In genomic region chr19:42242512-42243409, GRCh38 we compare ENCODE assay signal across 1 cellular context.
A peak's percentile ranks its signal among the peaks of the same experiment; 100 is the strongest.
TF ChIP-seq lines count a peak whose summit lies in the region.

GSK3A (minus strand) TSS chr19:42242602; CDS start chr19:42242465, 137 bp downstream.

TF ChIP-seq in HEK293, 187 proteins besides CTCF, POLR2A, EP300 and RAD21 (continued from another document):
- TF ChIP-seq BCL11A (tag by site-specific recombination; IDR thresholded peaks at IDR 0.05; ENCODE audit: low read depth) = 0 out of 2 replicates have a peak, but pooled peaks have one; percentile 46
- peak; percentile 99 for TF ChIP-seq ZNF335 (tag by site-specific recombination; conservative IDR thresholded peaks at IDR 0.05)
- peak; percentile 26; the same call in 1 of the 2 replicates for TF ChIP-seq ZBTB48 (tag by site-specific recombination; IDR thresholded peaks at IDR 0.05)
- TF ChIP-seq ZNF426 (tag by site-specific recombination; IDR thresholded peaks at IDR 0.05) = no peak
- TF ChIP-seq ZNF596 (tag by site-specific recombination; IDR thresholded peaks at IDR 0.05) = no peak
- peak; percentile 99 for TF ChIP-seq SP3 (tag by site-specific recombination; IDR thresholded peaks at IDR 0.05)
- no peak for TF ChIP-seq ZNF704 (tag by site-specific recombination; IDR thresholded peaks at IDR 0.05)
- TF ChIP-seq ZNF433 (tag by site-specific recombination; IDR thresholded peaks at IDR 0.05; ENCODE audit: low read depth) = no peak
- TF ChIP-seq MZF1 (tag by site-specific recombination; IDR thresholded peaks at IDR 0.05; ENCODE audit: borderline replicate concordance) = no peak
- TF ChIP-seq RBAK (tag by site-specific recombination; IDR thresholded peaks at IDR 0.05) = no peak
- TF ChIP-seq ZBTB6 (tag by site-specific recombination; IDR thresholded peaks at IDR 0.05) = peak; percentile 72
- TF ChIP-seq PRDM4 (tag by site-specific recombination; IDR thresholded peaks at IDR 0.05) = peak; percentile 66; the same call in 1 of the 2 replicates
- TF ChIP-seq ZNF391 (tag by site-specific recombination; IDR thresholded peaks at IDR 0.05; ENCODE audit: borderline replicate concordance, low read depth) = 0 out of 2 replicates have a peak, but pooled peaks have one; percentile 24
- peak; percentile 88 for TF ChIP-seq KLF7 (tag by site-specific recombination; IDR thresholded peaks at IDR 0.05; ENCODE audit: borderline replicate concordance)
- TF ChIP-seq ZNF155 (tag by site-specific recombination; IDR thresholded peaks at IDR 0.05) = no peak
- no peak for TF ChIP-seq ZNF350 (tag by site-specific recombination; IDR thresholded peaks at IDR 0.05)
- TF ChIP-seq ZNF660 (tag by site-specific recombination; IDR thresholded peaks at IDR 0.05) = peak; percentile 79
- TF ChIP-seq WT1 (tag by site-specific recombination; IDR thresholded peaks at IDR 0.05) = 0 out of 2 replicates have a peak, but pooled peaks have one; percentile 21
- peak; percentile 90; the same call in 1 of the 2 replicates for TF ChIP-seq ZNF324 (tag by site-specific recombination; IDR thresholded peaks at IDR 0.05)
- TF ChIP-seq YY2 (tag by site-specific recombination; IDR thresholded peaks at IDR 0.05) = peak; percentile 96
- TF ChIP-seq SCRT1 (tag by site-specific recombination; IDR thresholded peaks at IDR 0.05; ENCODE audit: borderline replicate concordance) = peak; percentile 63; the same call in 1 of the 2 replicates
- peak; percentile 96 for TF ChIP-seq ZNF600 (tag by site-specific recombination; IDR thresholded peaks at IDR 0.05)
- TF ChIP-seq EGR2 (tag by site-specific recombination; IDR thresholded peaks at IDR 0.05; ENCODE audit: low read depth) = peak; percentile 76
- peak; percentile 83 for TF ChIP-seq KLF16 (tag by site-specific recombination; IDR thresholded peaks at IDR 0.05)
- no peak for TF ChIP-seq ZSCAN23 (tag by site-specific recombination; IDR thresholded peaks at IDR 0.05)
- no peak for TF ChIP-seq ZNF670 (tag by site-specific recombination; IDR thresholded peaks at IDR 0.05; ENCODE audit: low read depth)
- TF ChIP-seq GLIS1 (tag by site-specific recombination; IDR thresholded peaks at IDR 0.05) = peak; percentile 82
- TF ChIP-seq ZBTB20 (tag by site-specific recombination; IDR thresholded peaks at IDR 0.05) = peak; percentile 93
- TF ChIP-seq ZNF747 (tag by site-specific recombination; IDR thresholded peaks at IDR 0.05) = no peak
- TF ChIP-seq ZNF488 (tag by site-specific recombination; IDR thresholded peaks at IDR 0.05) = no peak
- TF ChIP-seq PBX3 (CRISPR knock-in tag; IDR thresholded peaks at IDR 0.05) = peak; percentile 83
- peak; percentile 80 for TF ChIP-seq ZBTB26 (tag by site-specific recombination; optimal IDR thresholded peaks at IDR 0.05)
- peak; percentile 84 for TF ChIP-seq KLF1 (tag by site-specific recombination; IDR thresholded peaks at IDR 0.05)
- peak; percentile 36 for TF ChIP-seq ZBTB8A (tag by site-specific recombination; IDR thresholded peaks at IDR 0.05)
- peak; percentile 73 for TF ChIP-seq ZBTB21 (tag by site-specific recombination; IDR thresholded peaks at IDR 0.05)
- TF ChIP-seq ZNF692 (tag by site-specific recombination; IDR thresholded peaks at IDR 0.05) = peak; percentile 55
- peak; percentile 68 for TF ChIP-seq ZNF843 (tag by site-specific recombination; IDR thresholded peaks at IDR 0.05)
